In the genomic region with DNA sequence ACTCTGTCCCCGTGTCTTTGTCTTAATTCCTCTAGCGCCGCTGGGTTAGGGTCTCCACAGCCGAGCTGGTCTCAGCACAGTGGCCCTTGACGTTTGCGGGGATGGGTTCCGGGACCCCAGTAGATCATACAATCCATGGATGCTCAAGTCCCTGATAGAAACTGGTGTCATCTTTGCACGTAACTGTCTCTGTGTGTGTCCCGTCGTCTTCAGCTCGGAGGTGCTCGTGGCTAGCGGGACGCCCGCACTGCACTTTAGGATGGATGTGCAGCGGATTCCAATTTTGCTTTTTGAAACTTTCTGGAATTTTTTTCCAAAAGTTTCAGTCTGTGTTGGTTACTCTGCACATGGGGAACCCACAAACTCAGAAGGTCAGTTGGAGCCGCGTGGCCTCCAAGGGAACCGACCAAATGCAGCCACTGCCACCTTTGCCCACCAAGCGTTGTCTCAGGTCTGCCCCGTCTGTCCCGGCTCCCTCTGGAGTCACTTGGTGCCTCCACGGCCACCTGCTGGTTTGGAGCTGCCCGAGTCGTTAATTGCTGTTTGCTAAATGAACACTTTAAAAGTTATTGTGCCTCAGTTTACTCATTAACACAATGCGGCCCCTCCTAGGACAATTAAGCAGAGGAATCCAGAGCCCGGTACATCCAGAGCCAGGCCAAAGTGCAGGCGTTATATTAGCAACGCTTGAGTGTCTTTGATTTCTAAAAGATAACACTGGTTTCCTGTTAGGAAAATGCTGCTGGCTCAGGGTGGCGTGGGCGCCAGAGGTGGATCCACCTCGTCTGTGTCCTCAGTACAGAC, we compare ENCODE assay signal across 14 cellular contexts. TPM values are rescaled to one million over a fixed set of nuclear protein-coding genes. Genes with fewer than 3 reads are reported as not detected.
"Had no signal": no experiment of that assay in that cellular context is flagged by ENCODE, and none has a peak within 500 bp of the region (broad histone marks: within the 10 kb centered on the region; RNA-seq: fewer than 3 reads in every experiment).

No MANE protein-coding gene starts in this region.

- H3K9me3 ChIP-seq: left ventricle myocardium inferior, sigmoid colon, thoracic aorta had no signal

- H3K27ac ChIP-seq: dorsolateral prefrontal cortex, left ventricle myocardium inferior, sigmoid colon, thoracic aorta had no signal

- H3K4me1 ChIP-seq: left ventricle myocardium inferior, sigmoid colon had no signal

- H3K4me3 ChIP-seq: dorsolateral prefrontal cortex, left ventricle myocardium inferior, sigmoid colon, thoracic aorta had no signal

- DNase-seq: activated CD4-positive, alpha-beta memory T cell treated with anti-CD3 and anti-CD28 coated beads for 36 hours; activated CD4-positive, alpha-beta T cell treated with anti-CD3 and anti-CD28 coated beads for 36 hours; activated CD8-positive, alpha-beta memory T cell treated with anti-CD3 and anti-CD28 coated beads, Interleukin-2, amount 10 ng/mL, durations not matched to agents 7 days and 5 days; activated T-cell treated with anti-CD3 and anti-CD28 coated beads, Interleukin-2, amount 50 U/mL, for 1 hour; dorsolateral prefrontal cortex; islet precursor cell; left ventricle myocardium inferior; natural killer cell; sigmoid colon; T-helper 17 cell had no signal

- H3K36me3 ChIP-seq: left ventricle myocardium inferior, sigmoid colon, thoracic aorta had no signal

- ATAC-seq: activated CD4-positive, alpha-beta T cell treated with anti-CD3 and anti-CD28 coated beads for 36 hours; activated CD8-positive, alpha-beta memory T cell treated with anti-CD3 and anti-CD28 coated beads, Interleukin-2, amount 10 ng/mL, durations not matched to agents 7 days and 5 days; activated naive CD4-positive, alpha-beta T cell treated with anti-CD3 and anti-CD28 coated beads, Interleukin-2, amount 50 U/mL, for 72 hours; natural killer cell; stimulated activated effector memory CD8-positive, alpha-beta T cell treated with anti-CD3 and anti-CD28 coated beads, Interleukin-12 subunit alpha, Interleukin-12 subunit beta, amount 100 ng/mL, for 72 hours; T-helper 17 cell had no signal

RNA-seq across cellular contexts. Expression of gene DPEP1, which starts 5.3 kb away (rescaled TPM):
- total RNA-seq: activated CD4-positive, alpha-beta memory T cell treated with anti-CD3 and anti-CD28 coated beads for 36 hours; activated CD4-positive, alpha-beta T cell treated with anti-CD3 and anti-CD28 coated beads for 36 hours; activated CD8-positive, alpha-beta memory T cell treated with anti-CD3 and anti-CD28 coated beads, Interleukin-2, amount 10 ng/mL, durations not matched to agents 7 days and 5 days; activated naive CD4-positive, alpha-beta T cell treated with anti-CD3 and anti-CD28 coated beads, Interleukin-2, amount 50 U/mL, for 72 hours; cardiac septum; left ventricle myocardium inferior; natural killer cell; sigmoid colon; T-helper 17 cell; thoracic aorta had no signal

RNA-seq across cellular contexts. Expression of gene CPNE7, which starts 32.6 kb away (rescaled TPM):
- total RNA-seq: cardiac septum, left ventricle myocardium inferior, thoracic aorta had no signal
